ENCODE assay signal across 9 cellular contexts in genomic region chr1:244913806-244914205, GRCh38.
"Had no signal": no experiment of that assay in that cellular context is flagged by ENCODE, and none has a peak within 500 bp of the region (broad histone marks: within the 10 kb centered on the region; RNA-seq: fewer than 3 reads in every experiment).

No MANE protein-coding gene starts in this region.

- H3K4me1 ChIP-seq: HAP-1 had no signal

- H3K36me3 ChIP-seq: HAP-1 had no signal

- H3K9me3 ChIP-seq: HAP-1 had no signal

- ATAC-seq: GM23338, HCT116 had no signal

- H3K4me3 ChIP-seq: GM23248, GM23338, HAP-1 had no signal

- DNase-seq: GM23248, GOT3, H7, H9, HCEC 1CT, HFFc6 had no signal

- H3K27ac ChIP-seq: GM23248 had no signal
